ENCODE assay signal across 1 cellular context in genomic region chr6:41931792-41932191, GRCh38.
TF ChIP-seq lines count a peak whose summit lies in the region.

No MANE protein-coding gene starts in this region.

TF ChIP-seq in K562, 482 proteins besides CTCF, POLR2A, EP300 and RAD21:
- TF ChIP-seq THRB (CRISPR knock-in tag; conservative IDR thresholded peaks at IDR 0.05): 0 out of 2 replicates have a peak, but pooled peaks have one; percentile 4
- no peak for TF ChIP-seq ZNF449 (CRISPR knock-in tag; IDR thresholded peaks at IDR 0.05)
- peak; percentile 23; the same call in 1 of the 2 replicates for TF ChIP-seq SUPT5H (IDR thresholded peaks at IDR 0.05)
